ENCODE assay signal across 14 cellular contexts in the genomic region with DNA sequence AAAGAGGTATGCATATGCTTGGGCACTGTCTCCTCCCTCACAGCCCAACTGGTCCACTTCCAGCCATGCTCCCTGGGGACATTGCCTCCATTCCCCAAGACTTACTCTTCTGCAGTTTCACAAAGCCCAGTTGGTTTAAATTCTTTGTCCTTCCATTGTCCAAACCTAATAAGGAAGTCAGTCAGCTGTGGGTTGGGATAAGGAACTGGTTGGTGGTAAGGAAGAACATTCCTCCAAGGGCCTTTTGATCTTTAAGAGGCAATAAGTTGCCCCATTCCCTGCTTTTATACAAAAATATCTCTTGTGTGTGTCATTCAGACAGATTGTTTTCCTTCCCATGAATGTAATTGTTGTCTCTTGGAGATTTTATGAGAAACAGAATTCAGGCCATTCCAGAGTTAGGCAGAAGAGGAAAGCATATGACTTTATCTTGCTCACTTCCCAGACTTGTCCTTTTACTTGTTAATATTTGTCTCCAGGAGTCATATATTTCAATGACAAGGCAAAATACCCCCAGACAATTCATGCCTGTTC.
DNase-seq lines count a peak whose midpoint lies in the region; ATAC-seq and TF ChIP-seq lines count a peak whose summit lies in the region.
"Had no signal": no experiment of that assay in that cellular context is flagged by ENCODE, and none has a peak within 500 bp of the region (broad histone marks: within the 10 kb centered on the region; RNA-seq: fewer than 3 reads in every experiment).

No MANE protein-coding gene starts in this region.

- H3K27me3 Mint-ChIP-seq in activated naive CD8-positive, alpha-beta T cell treated with anti-CD3 and anti-CD28 coated beads for 36 hours: no peaks in the 10 kb centered on the region

- TF ChIP-seq CTCF in ascending aorta (IDR thresholded peaks at IDR 0.05): no peak

- H3K9me3 ChIP-seq in ascending aorta: peaks cover 0 to 17% of the 10 kb centered on the region in 2 donors
- no peaks in the 10 kb centered on the region for H3K9me3 ChIP-seq in aorta (ENCODE audit: control insufficient read depth, low read length)
- H3K9me3 ChIP-seq: ovary had no signal

- peak; percentile 94 for DNase-seq in HS-27A (ENCODE audit: low read depth)
- peak in 1 of 2 donors; percentile 80 for DNase-seq in ascending aorta (ENCODE audit: low spot score in 2 of 2)
- DNase-seq in glomerular visceral epithelial cell (ENCODE audit: extremely low spot score): peak; percentile 18
- DNase-seq in aorta: peak; percentile 80 to 86
- no peak for DNase-seq in activated naive CD8-positive, alpha-beta T cell treated with anti-CD3 and anti-CD28 coated beads for 36 hours
- no peak for DNase-seq in CD1c-positive myeloid dendritic cell (ENCODE audit: extremely low spot score)
- DNase-seq: activated CD4-positive, alpha-beta T cell treated with anti-CD3 and anti-CD28 coated beads, Interleukin-2, amount 50 U/mL, for 48 hours; GF-D8; MM.1S; NCI-H526 treated with DMSO at 0.1 percent for 48 hours; stimulated activated CD4-positive, alpha-beta T cell treated with anti-CD3 and anti-CD28 coated beads, Interleukin-4, amount 100 ng/mL, for 4 hours had no signal

- no peak overlapping the region for H3K4me3 ChIP-seq in ascending aorta
- H3K4me3 ChIP-seq in aorta (ENCODE audit: low read length in 2 of 2): no peak overlapping the region
- H3K4me3 ChIP-seq: ovary had no signal

- no peaks in the 10 kb centered on the region for H3K36me3 Mint-ChIP-seq in activated naive CD8-positive, alpha-beta T cell treated with anti-CD3 and anti-CD28 coated beads for 36 hours

- no peak overlapping the region for H3K4me3 Mint-ChIP-seq in activated naive CD8-positive, alpha-beta T cell treated with anti-CD3 and anti-CD28 coated beads for 36 hours

- no peak overlapping the region for H3K27ac Mint-ChIP-seq in activated naive CD8-positive, alpha-beta T cell treated with anti-CD3 and anti-CD28 coated beads for 36 hours
- H3K27ac Mint-ChIP-seq: activated naive CD4-positive, alpha-beta T cell treated with anti-CD3 and anti-CD28 coated beads, Interleukin-2, amount 50 U/mL, for 72 hours had no signal

- H3K36me3 ChIP-seq in ascending aorta: no peaks in the 10 kb centered on the region
- no peaks in the 10 kb centered on the region for H3K36me3 ChIP-seq in aorta (ENCODE audit: control insufficient read depth in 1 of 2, insufficient read depth in 2 of 2, low read length in 1 of 2)
- H3K36me3 ChIP-seq: ovary had no signal

- peak overlapping the region; percentile 55 to 71 for H3K27ac ChIP-seq in ascending aorta
- H3K27ac ChIP-seq in aorta (ENCODE audit: low read depth in 1 of 2, low read length in 2 of 2): peak overlapping the region in 1 of 2 donors; percentile 96
- H3K27ac ChIP-seq: ovary had no signal

- H3K9me3 Mint-ChIP-seq in activated naive CD8-positive, alpha-beta T cell treated with anti-CD3 and anti-CD28 coated beads for 36 hours: peaks cover 14% of the 10 kb centered on the region

- H3K4me1 Mint-ChIP-seq in activated naive CD8-positive, alpha-beta T cell treated with anti-CD3 and anti-CD28 coated beads for 36 hours: no peaks in the 10 kb centered on the region

- H3K4me1 ChIP-seq in ascending aorta (peaks cover 0 to 26% of the 10 kb centered on the region in 2 donors), aorta (ENCODE audit: control insufficient read depth in 1 of 2, insufficient read depth in 2 of 2, low read length in 2 of 2) (peaks cover 7 to 9% of the 10 kb centered on the region in 2 donors)

- intact Hi-C loops in ascending aorta (cut with DNase I) (no loop called here), aorta (cut with DNase I) (no loop called here)

- peak; percentile 33 for ATAC-seq in aorta (ENCODE audit: low FRiP score)
- ATAC-seq in esophagus mucosa: no peak
- ATAC-seq: activated naive CD4-positive, alpha-beta T cell treated with anti-CD3 and anti-CD28 coated beads, Interleukin-2, amount 50 U/mL, for 72 hours had no signal

- H3K27me3 ChIP-seq in ascending aorta (no peaks in the 10 kb centered on the region), aorta (ENCODE audit: control insufficient read depth in 1 of 2, insufficient read depth in 2 of 2, low read length in 1 of 2) (no peaks in the 10 kb centered on the region)
- H3K27me3 ChIP-seq: ovary had no signal

Comparison
In these comparisons a context has a peak if more than half of its experiments do, and no peak if none do; other contexts are left out.
1. DNase-seq: peak in HS-27A (single experiment), glomerular visceral epithelial cell (single experiment) and aorta (2 of 2); none in activated naive CD8-positive, alpha-beta T cell treated with anti-CD3 and anti-CD28 coated beads for 36 hours (single experiment) and CD1c-positive myeloid dendritic cell (single experiment).